Comparison of ENCODE assay signal across 19 cellular contexts in the genomic region with DNA sequence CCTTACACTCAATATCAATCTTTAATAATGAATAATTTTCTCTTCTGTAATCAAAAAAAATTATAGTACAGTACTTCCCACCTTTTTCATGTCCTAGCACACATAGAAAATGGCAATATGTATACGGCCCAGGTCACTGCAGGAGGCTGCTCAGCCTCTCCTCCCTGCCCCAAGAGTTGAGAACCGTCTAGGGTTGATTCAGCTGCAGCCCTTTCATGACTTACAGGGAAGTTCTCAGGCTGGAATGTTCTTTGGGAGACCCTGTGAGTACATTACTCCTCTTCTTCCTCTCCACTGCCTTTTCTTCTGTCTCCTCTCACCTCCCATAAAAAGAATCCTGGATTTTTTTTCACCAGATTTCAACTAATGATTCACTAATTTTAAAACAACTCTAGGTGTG.
DNase-seq lines count a peak whose midpoint lies in the region; ATAC-seq and TF ChIP-seq lines count a peak whose summit lies in the region.
"Had no signal": no experiment of that assay in that cellular context is flagged by ENCODE, and none has a peak within 500 bp of the region (broad histone marks: within the 10 kb centered on the region; RNA-seq: fewer than 3 reads in every experiment).

No MANE protein-coding gene starts in this region.

- H3K27me3 ChIP-seq in H9 (ENCODE audit: insufficient read depth, low read length), result no peaks in the 10 kb centered on the region
- no peaks in the 10 kb centered on the region for H3K27me3 ChIP-seq in esophagus squamous epithelium
- H3K27me3 ChIP-seq: BLaER1 had no signal

- no peak overlapping the region for H4K8ac ChIP-seq in H9 (replicated peaks; ENCODE audit: insufficient read length, low read depth, low read length)

- H3K79me1 ChIP-seq in H9 (ENCODE audit: insufficient read depth, low read depth, low read length, poor library complexity, severe bottlenecking), result no peaks in the 10 kb centered on the region

- TF ChIP-seq CTCF in H9 (conservative IDR thresholded peaks at IDR 0.05) (no peak), esophagus squamous epithelium (IDR thresholded peaks at IDR 0.05) (no peak)

- no peak overlapping the region for H2AK5ac ChIP-seq in H9 (ENCODE audit: insufficient read length, low read length)

- no peak overlapping the region for H2BK15ac ChIP-seq in H9 (ENCODE audit: low read depth, low read length)

- no peak overlapping the region for H2BK120ac ChIP-seq in H9 (ENCODE audit: low read depth, low read length, poor library complexity, severe bottlenecking)

- H3K36me3 Mint-ChIP-seq in H9 (ENCODE audit: insufficient read depth in 1 of 3, low read depth in 3 of 3), result no peaks in the 10 kb centered on the region
- no peaks in the 10 kb centered on the region for H3K36me3 Mint-ChIP-seq in activated T-cell treated with anti-CD3 and anti-CD28 coated beads, Interleukin-2, amount 50 U/mL, for 4 hours (ENCODE audit: insufficient read depth)
- H3K36me3 Mint-ChIP-seq: CD4-positive, alpha-beta memory T cell had no signal

- no peak overlapping the region for H4K91ac ChIP-seq in H9 (ENCODE audit: insufficient read length, low read depth, low read length)

- H3K4me3 ChIP-seq in esophagus squamous epithelium, result no peak overlapping the region
- H3K4me3 ChIP-seq: BLaER1, GM12878 had no signal

- H2BK12ac ChIP-seq in H9 (ENCODE audit: insufficient read length, low read depth, low read length), result no peak overlapping the region

- H3K23ac ChIP-seq in H9 (ENCODE audit: insufficient read length, low read depth, low read length), result no peak overlapping the region

- no peaks in the 10 kb centered on the region for H3K27me3 Mint-ChIP-seq in H9 (ENCODE audit: low read depth)
- no peaks in the 10 kb centered on the region for H3K27me3 Mint-ChIP-seq in activated T-cell treated with anti-CD3 and anti-CD28 coated beads, Interleukin-2, amount 50 U/mL, for 4 hours (ENCODE audit: low read depth)
- H3K27me3 Mint-ChIP-seq: CD4-positive, alpha-beta memory T cell; IgD-negative memory B cell had no signal

- no peak overlapping the region for H3K18ac ChIP-seq in H9 (ENCODE audit: insufficient read length, low read depth, low read length)

- H3K4ac ChIP-seq in H9 (ENCODE audit: low read depth, low read length), result no peak overlapping the region

- no peaks in the 10 kb centered on the region for H3K9me3 Mint-ChIP-seq in H9
- H3K9me3 Mint-ChIP-seq in activated T-cell treated with anti-CD3 and anti-CD28 coated beads, Interleukin-2, amount 50 U/mL, for 4 hours, result no peaks in the 10 kb centered on the region
- H3K9me3 Mint-ChIP-seq: CD14-positive monocyte, HFFc6, IgD-negative memory B cell had no signal

- peak overlapping the region in 2 of 3 experiments; percentile 3 to 35; a peak in 2 of 7 replicates for H3K27ac Mint-ChIP-seq in H9
- H3K27ac Mint-ChIP-seq: CD14-positive monocyte; CD4-positive, alpha-beta memory T cell; HFFc6; IgD-negative memory B cell had no signal

- H3K4me1 Mint-ChIP-seq in H9, result peaks cover 0 to 6% of the 10 kb centered on the region in 2 experiments; a peak in 1 of 4 replicates
- H3K4me1 Mint-ChIP-seq in activated T-cell treated with anti-CD3 and anti-CD28 coated beads, Interleukin-2, amount 50 U/mL, for 4 hours (ENCODE audit: low read depth), result no peaks in the 10 kb centered on the region
- H3K4me1 Mint-ChIP-seq: CD14-positive monocyte; CD4-positive, alpha-beta memory T cell had no signal

- H3T11ph ChIP-seq in H9 (ENCODE audit: low read length), result no peak overlapping the region

- H2BK5ac ChIP-seq in H9 (ENCODE audit: insufficient read length, low read length), result no peak overlapping the region

- H3K9ac ChIP-seq in H9 (ENCODE audit: extremely low read depth, insufficient read length, low read length), result no peak overlapping the region
- H3K9ac ChIP-seq: BLaER1 had no signal

- H2BK20ac ChIP-seq in H9 (ENCODE audit: low read depth, low read length, poor library complexity, severe bottlenecking), result no peak overlapping the region

- no peaks in the 10 kb centered on the region for H3K79me2 ChIP-seq in H9 (ENCODE audit: insufficient read depth, low read length)

- H4K5ac ChIP-seq in H9 (ENCODE audit: insufficient read length, low read depth, low read length), result no peak overlapping the region

- in situ Hi-C loops in Caki2 (cut with HindIII; ENCODE audit: low pct_unique_long_range_greater_than_20kb, low sequenced_read_pairs), result no loop called here

- DNase-seq in Caki2 (ENCODE audit: low read depth) (peak; percentile 8), H9 (no peak), kidney glomerular epithelial cell (lab: John Stamatoyannopoulos, UW) (peak; percentile 35), renal cortical epithelial cell (ENCODE audit: low read depth) (peak; percentile 57), esophagus squamous epithelium (lab: John Stamatoyannopoulos, UW) (no peak), caudate nucleus (lab: John Stamatoyannopoulos, UW) (no peak)
- no peak for DNase-seq in activated T-cell treated with anti-CD3 and anti-CD28 coated beads, Interleukin-2, amount 50 U/mL, for 4 hours
- DNase-seq: 8988T; Calu3; CD4-positive, alpha-beta memory T cell; DND-41; EL; HFFc6 had no signal

- H3K14ac ChIP-seq in H9 (ENCODE audit: insufficient read depth, low read length), result no peak overlapping the region

- no peak for TF ChIP-seq POLR2A in esophagus squamous epithelium (IDR thresholded peaks at IDR 0.05)

- H3K23me2 ChIP-seq in H9 (ENCODE audit: insufficient read length, low read depth, low read length, poor library complexity, severe bottlenecking), result no peaks in the 10 kb centered on the region

- H3K9me3 ChIP-seq in H9 (ENCODE audit: control insufficient read depth, low read depth, low read length) (no peaks in the 10 kb centered on the region), esophagus squamous epithelium (no peaks in the 10 kb centered on the region)

- no peak overlapping the region for H3K56ac ChIP-seq in H9 (ENCODE audit: insufficient read length, low read depth, low read length)

- H4K20me1 ChIP-seq in H9 (ENCODE audit: control insufficient read depth, insufficient read depth, insufficient read length), result no peaks in the 10 kb centered on the region
- H4K20me1 ChIP-seq: BLaER1 had no signal

- no CpG with 5 or more reads among the region's 2 CpGs for WGBS in H9 (ENCODE audit: extremely low coverage, insufficient read length, low lambda C conversion rate)
- 53 to 63% methylated on average over 2 of the region's 2 CpGs for WGBS in esophagus squamous epithelium, 2 donors

- H3K4me1 ChIP-seq in H9 (ENCODE audit: insufficient read depth, low read length) (no peaks in the 10 kb centered on the region), esophagus squamous epithelium (no peaks in the 10 kb centered on the region)

- no peak overlapping the region for H2AFZ ChIP-seq in H9 (ENCODE audit: low read length)

- no peak overlapping the region for H3K27ac ChIP-seq in H9 (ENCODE audit: insufficient read length, low read depth, low read length)
- no peak overlapping the region for H3K27ac ChIP-seq in esophagus squamous epithelium
- H3K27ac ChIP-seq in caudate nucleus (ENCODE audit: low read depth, low read length), result no peak overlapping the region
- H3K27ac ChIP-seq: BLaER1 had no signal

- H3K36me3 ChIP-seq in esophagus squamous epithelium, result no peaks in the 10 kb centered on the region

- no peak for ATAC-seq in activated T-cell treated with anti-CD3 and anti-CD28 coated beads, Interleukin-2, amount 50 U/mL, for 4 hours
- ATAC-seq: GM12878, HCT116, HepG2 had no signal

- H3K4me3 Mint-ChIP-seq in H9, result no peak overlapping the region
- no peak overlapping the region for H3K4me3 Mint-ChIP-seq in activated T-cell treated with anti-CD3 and anti-CD28 coated beads, Interleukin-2, amount 50 U/mL, for 4 hours
- H3K4me3 Mint-ChIP-seq: CD14-positive monocyte; CD4-positive, alpha-beta memory T cell; HFFc6; IgD-negative memory B cell had no signal

- H3K4me2 ChIP-seq in H9 (ENCODE audit: insufficient read depth, insufficient read length, low read length), result no peak overlapping the region
- H3K4me2 ChIP-seq: BLaER1 had no signal

- intact Hi-C loops in esophagus squamous epithelium (cut with DNase I), result no loop called here

Comparison
In these comparisons a context has a peak if more than half of its experiments do, and no peak if none do; other contexts are left out.
1. DNase-seq: peak in Caki2 (single experiment), kidney glomerular epithelial cell (single experiment) and renal cortical epithelial cell (single experiment); none in H9 (single experiment), activated T-cell treated with anti-CD3 and anti-CD28 coated beads, Interleukin-2, amount 50 U/mL, for 4 hours (single experiment), esophagus squamous epithelium (single experiment) and caudate nucleus (0 of 61).